11 cellular contexts compared by ENCODE assay signal in genomic region chr21:33025106-33025470, GRCh38. TPM values are rescaled to one million over a fixed set of nuclear protein-coding genes. Genes with fewer than 3 reads are reported as not detected.
DNase-seq lines count a peak whose midpoint lies in the region; ATAC-seq, FAIRE-seq and TF ChIP-seq lines count a peak whose summit lies in the region.
"Had no signal": no experiment of that assay in that cellular context is flagged by ENCODE, and none has a peak within 500 bp of the region (broad histone marks: within the 10 kb centered on the region; RNA-seq: fewer than 3 reads in every experiment).

No MANE protein-coding gene starts in this region.

- peak overlapping the region; percentile 58 for H3K27ac ChIP-seq in SJCRH30
- H3K27ac ChIP-seq: suprapubic skin had no signal

- no peaks in the 10 kb centered on the region for H3K27me3 ChIP-seq in SJCRH30

- no peak for ATAC-seq in activated T-cell treated with anti-CD3 and anti-CD28 coated beads, Interleukin-2, amount 50 U/mL, for 4 hours
- ATAC-seq in sciatic nerve (no peak), HG02642 (IDR thresholded peaks at IDR 0.05; ENCODE audit: poor library complexity, unreplicated experiment) (no peak)

- no peaks in the 10 kb centered on the region for H3K36me3 Mint-ChIP-seq in activated T-cell treated with anti-CD3 and anti-CD28 coated beads, Interleukin-2, amount 50 U/mL, for 24 hours (ENCODE audit: low read depth)
- no peaks in the 10 kb centered on the region for H3K36me3 Mint-ChIP-seq in activated T-cell treated with anti-CD3 and anti-CD28 coated beads, Interleukin-2, amount 50 U/mL, for 4 hours (ENCODE audit: insufficient read depth)

- DNase-seq in activated T-cell treated with anti-CD3 and anti-CD28 coated beads, Interleukin-2, amount 50 U/mL, for 24 hours: no peak
- DNase-seq in activated T-cell treated with anti-CD3 and anti-CD28 coated beads, Interleukin-2, amount 50 U/mL, for 4 hours: no peak
- DNase-seq in SJCRH30 (peak; percentile 83 to 86), sciatic nerve (ENCODE audit: low spot score) (peak; percentile 51), AG08395 (ENCODE audit: low spot score) (no peak), H54 (ENCODE audit: insufficient read length, low spot score) (no peak)
- DNase-seq: NCI-H1092 had no signal

- H3K27me3 Mint-ChIP-seq in activated T-cell treated with anti-CD3 and anti-CD28 coated beads, Interleukin-2, amount 50 U/mL, for 24 hours: peaks cover 91% of the 10 kb centered on the region
- H3K27me3 Mint-ChIP-seq in activated T-cell treated with anti-CD3 and anti-CD28 coated beads, Interleukin-2, amount 50 U/mL, for 4 hours (ENCODE audit: low read depth): peaks cover 85% of the 10 kb centered on the region

- H3K4me3 ChIP-seq in SJCRH30 (peak overlapping the region; percentile 69), iPS-18c (ENCODE audit: insufficient read depth, low read depth, low read length) (peak overlapping the region; percentile 59)
- H3K4me3 ChIP-seq: suprapubic skin had no signal

- H3K9me3 Mint-ChIP-seq in activated T-cell treated with anti-CD3 and anti-CD28 coated beads, Interleukin-2, amount 50 U/mL, for 24 hours: no peaks in the 10 kb centered on the region
- H3K9me3 Mint-ChIP-seq in activated T-cell treated with anti-CD3 and anti-CD28 coated beads, Interleukin-2, amount 50 U/mL, for 4 hours: no peaks in the 10 kb centered on the region

- intact Hi-C loops in sciatic nerve (cut with DNase I): no loop called here

- peak overlapping the region; percentile 15 for H3K4me3 Mint-ChIP-seq in activated T-cell treated with anti-CD3 and anti-CD28 coated beads, Interleukin-2, amount 50 U/mL, for 24 hours
- H3K4me3 Mint-ChIP-seq in activated T-cell treated with anti-CD3 and anti-CD28 coated beads, Interleukin-2, amount 50 U/mL, for 4 hours: no peak overlapping the region

- no peak for FAIRE-seq in H54 (lab: Jason Lieb, UNC)

- H3K27ac Mint-ChIP-seq in activated T-cell treated with anti-CD3 and anti-CD28 coated beads, Interleukin-2, amount 50 U/mL, for 24 hours: no peak overlapping the region
- H3K27ac Mint-ChIP-seq: B cell had no signal

- H3K36me3 ChIP-seq in SJCRH30: peaks cover 10% of the 10 kb centered on the region
- H3K36me3 ChIP-seq: suprapubic skin had no signal

- H3K4me1 ChIP-seq in SJCRH30: peaks cover 6% of the 10 kb centered on the region; the same call in 1 of the 2 replicates

- no peak for TF ChIP-seq POLR2A in H54 (IDR thresholded peaks at IDR 0.05; ENCODE audit: low read depth, low read length)

- H3K4me1 Mint-ChIP-seq in activated T-cell treated with anti-CD3 and anti-CD28 coated beads, Interleukin-2, amount 50 U/mL, for 24 hours (ENCODE audit: low read depth): peaks cover 61% of the 10 kb centered on the region
- peaks cover 54% of the 10 kb centered on the region for H3K4me1 Mint-ChIP-seq in activated T-cell treated with anti-CD3 and anti-CD28 coated beads, Interleukin-2, amount 50 U/mL, for 4 hours (ENCODE audit: low read depth)

- H3K9me3 ChIP-seq in SJCRH30 (replicated peaks): no peaks in the 10 kb centered on the region
- H3K9me3 ChIP-seq in iPS-18c (ENCODE audit: control insufficient read depth, insufficient read depth, low read length): no peaks in the 10 kb centered on the region
- H3K9me3 ChIP-seq: suprapubic skin had no signal

RNA-seq across cellular contexts. Expression of gene OLIG2, which starts 0.6 kb away (rescaled TPM):
- not detected for total RNA-seq in activated T-cell treated with anti-CD3 and anti-CD28 coated beads, Interleukin-2, amount 50 U/mL, for 4 hours
- total RNA-seq in SJCRH30 (2014; rRNA removed; shearing (Covaris generic)): 15.9 and 17.2 TPM in 2 replicates
- not detected for total RNA-seq in sciatic nerve
- total RNA-seq: B cell, suprapubic skin had no signal

RNA-seq across cellular contexts. Expression of gene OLIG1, which starts 44.9 kb away (rescaled TPM):
- not detected for total RNA-seq in activated T-cell treated with anti-CD3 and anti-CD28 coated beads, Interleukin-2, amount 50 U/mL, for 4 hours
- 2.9 and 3.3 TPM in 2 replicates for total RNA-seq in SJCRH30 (2014; rRNA removed; shearing (Covaris generic))
- total RNA-seq in sciatic nerve: 0.53 TPM
- total RNA-seq: B cell had no signal

Comparison
In these comparisons a context has a peak if more than half of its experiments do, and no peak if none do; other contexts are left out.
1. DNase-seq: peak in SJCRH30 (2 of 2) and sciatic nerve (single experiment); none in activated T-cell treated with anti-CD3 and anti-CD28 coated beads, Interleukin-2, amount 50 U/mL, for 24 hours (single experiment), activated T-cell treated with anti-CD3 and anti-CD28 coated beads, Interleukin-2, amount 50 U/mL, for 4 hours (single experiment), AG08395 (single experiment) and H54 (single experiment).
2. RNA of gene OLIG2, which starts 0.6 kb away (total RNA-seq): 15.9 to 17.2 TPM in SJCRH30; not detected in activated T-cell treated with anti-CD3 and anti-CD28 coated beads, Interleukin-2, amount 50 U/mL, for 4 hours and not detected in sciatic nerve (single experiment); every median in the first group is over 10 times any median in the second.